ENCODE assay signal across 15 cellular contexts in genomic region chr4:184280104-184280503, GRCh38.
DNase-seq lines count a peak whose midpoint lies in the region; ATAC-seq, FAIRE-seq and TF ChIP-seq lines count a peak whose summit lies in the region.
"Had no signal": no experiment of that assay in that cellular context is flagged by ENCODE, and none has a peak within 500 bp of the region (broad histone marks: within the 10 kb centered on the region; RNA-seq: fewer than 3 reads in every experiment).

No MANE protein-coding gene starts in this region.

- H4K91ac ChIP-seq in H1 (replicated peaks; ENCODE audit: insufficient read length, low read length), result no peak overlapping the region

- no peak overlapping the region for H3K18ac ChIP-seq in H1 (ENCODE audit: extremely low read depth, low read length)

- TF ChIP-seq RAD21 in H1 (IDR thresholded peaks at IDR 0.05 in 1 of 2, conservative IDR thresholded peaks at IDR 0.05 in 1 of 2; ENCODE audit: low read depth in 2 of 2, low read length in 2 of 2), result no peak

- H3K4me3 ChIP-seq in CD4-positive, CD25-positive, alpha-beta regulatory T cell (ENCODE audit: low read depth, low read length), result peak overlapping the region; percentile 43
- H3K4me3 ChIP-seq in H1 (ENCODE audit: extremely low read depth in 1 of 4, insufficient read depth in 2 of 4, low read depth in 3 of 4, low read length in 4 of 4) (no peak overlapping the region), mucosa of descending colon (no peak overlapping the region)
- H3K4me3 ChIP-seq: body of pancreas, coronary artery, gastroesophageal sphincter had no signal

- 91% methylated on average over 3 of the region's 3 CpGs; no CpG with 5 or more reads in 1 of the 2 experiments for WGBS in H1 (ENCODE audit: extremely low coverage in 1 of 2, insufficient coverage in 1 of 2, insufficient read length in 1 of 2, insufficient replicate concordance in 2 of 2, low coverage in 1 of 2, low lambda C conversion rate in 2 of 2, missing lambda C conversion rate in 1 of 2), 2 experiments

- no peak overlapping the region for H2AK5ac ChIP-seq in H1 (ENCODE audit: low read depth, low read length)

- CTCF ChIA-PET in T-cell (lab: Charles Lee) (interaction anchor here in 1 of 2 donors (1.1 to 1.3 kb wide), 2 partner anchors 11 to 16 kb away, joined by 5 read pairs; no protein-coding TSS in a partner anchor), H1 (lab: Charles Lee; ENCODE audit: partially characterized antibody) (interaction anchor here (0.6 to 2.0 kb wide), 7 partner anchors 11 to 295 kb away, joined by 3 to 8 read pairs (median 3); no protein-coding TSS in a partner anchor)

- H4K5ac ChIP-seq in H1 (ENCODE audit: insufficient read length, low read depth, low read length), result no peak overlapping the region

- H2BK15ac ChIP-seq in H1 (ENCODE audit: low read length), result no peak overlapping the region

- peak overlapping the region; percentile 71 for H3K27ac ChIP-seq in CD4-positive, CD25-positive, alpha-beta regulatory T cell (ENCODE audit: insufficient read depth, low read length, poor library complexity, severe bottlenecking)
- H3K27ac ChIP-seq in H1 (ENCODE audit: low read depth, low read length), result no peak overlapping the region
- H3K27ac ChIP-seq: body of pancreas, coronary artery, gastroesophageal sphincter had no signal

- no peaks in the 10 kb centered on the region for H3K79me1 ChIP-seq in H1 (ENCODE audit: low read depth, low read length)

- ATAC-seq in CD4-positive, CD25-positive, alpha-beta regulatory T cell (ENCODE audit: low read depth in 2 of 2), result no peak
- no peak for ATAC-seq in T-cell (replicated peaks in 1 of 4)
- ATAC-seq in mucosa of descending colon, result no peak
- ATAC-seq: body of pancreas, gastroesophageal sphincter had no signal

- no peak overlapping the region for H3K4me2 ChIP-seq in H1 (ENCODE audit: insufficient read depth in 1 of 2, low read depth in 2 of 2, low read length in 2 of 2)

- H3K23me2 ChIP-seq in H1 (ENCODE audit: low read depth, low read length), result no peaks in the 10 kb centered on the region

- H3K9me3 Mint-ChIP-seq in CD4-positive, CD25-positive, alpha-beta regulatory T cell, result peaks cover 0 to 7% (median 2%) of the 10 kb centered on the region in 7 donors
- H3K9me3 Mint-ChIP-seq in T-cell, result peaks cover 6 to 7% (median 7%) of the 10 kb centered on the region in 3 donors
- peaks cover 10% of the 10 kb centered on the region for H3K9me3 Mint-ChIP-seq in HFFc6

- H3K79me2 ChIP-seq in H1 (ENCODE audit: control insufficient read depth in 1 of 2, insufficient read depth in 2 of 2, low read length in 2 of 2), result no peaks in the 10 kb centered on the region

- no peak overlapping the region for H3K4ac ChIP-seq in H1 (replicated peaks; ENCODE audit: insufficient read length, low read depth, low read length)

- TF ChIP-seq EP300 in H1 (IDR thresholded peaks at IDR 0.05; ENCODE audit: borderline replicate concordance in 1 of 2, low read depth in 2 of 2, low read length in 2 of 2), result no peak

- no peaks in the 10 kb centered on the region for H3K27me3 Mint-ChIP-seq in CD4-positive, CD25-positive, alpha-beta regulatory T cell
- no peaks in the 10 kb centered on the region for H3K27me3 Mint-ChIP-seq in T-cell
- H3K27me3 Mint-ChIP-seq in HFFc6 (ENCODE audit: insufficient read depth), result no peaks in the 10 kb centered on the region; the same call in none of the 2 replicates
- H3K27me3 Mint-ChIP-seq: naive B cell had no signal

- H3K36me3 Mint-ChIP-seq in CD4-positive, CD25-positive, alpha-beta regulatory T cell, result no peaks in the 10 kb centered on the region
- no peaks in the 10 kb centered on the region for H3K36me3 Mint-ChIP-seq in T-cell
- peaks cover 9% of the 10 kb centered on the region for H3K36me3 Mint-ChIP-seq in HFFc6 (ENCODE audit: low read depth)

- 0 out of 2 replicates have a peak overlapping the region, but pooled peaks have one; percentile 18 for H2BK20ac ChIP-seq in H1 (ENCODE audit: low read length)

- FAIRE-seq in GM12892 (lab: Jason Lieb, UNC), result peak; percentile 91
- no peak for FAIRE-seq in H1 (lab: Jason Lieb, UNC)

- H4K20me1 ChIP-seq in H1 (replicated peaks in 1 of 2; ENCODE audit: control insufficient read depth in 1 of 2, insufficient read depth in 2 of 2, low read length in 2 of 2), result no peaks in the 10 kb centered on the region

- peak in 1 of 3 donors; percentile 30 for DNase-seq in CD4-positive, CD25-positive, alpha-beta regulatory T cell
- no peak for DNase-seq in GM12892 (ENCODE audit: insufficient read length)
- no peak for DNase-seq in T-cell
- DNase-seq in H1 (ENCODE audit: low read depth in 1 of 2, low spot score in 2 of 2), result no peak
- DNase-seq in HFFc6, result no peak
- DNase-seq in mucosa of descending colon, result no peak
- DNase-seq in COLO829 (ENCODE audit: low spot score), result no peak
- DNase-seq: activated gamma-delta T cell, BE2C, body of pancreas, naive B cell, NCI-H1930, NCI-H524 treated with DMSO at 0.1 percent for 48 hours had no signal

- no peak overlapping the region for H3K9ac ChIP-seq in H1 (replicated peaks in 1 of 4; ENCODE audit: extremely low read depth in 1 of 4, low read depth in 3 of 4, low read length in 3 of 4)

- H3K4me3 Mint-ChIP-seq in CD4-positive, CD25-positive, alpha-beta regulatory T cell, result peak overlapping the region in 3 of 4 donors; percentile 15 to 74 (median 74)
- H3K4me3 Mint-ChIP-seq in T-cell (peak overlapping the region in 1 of 3 donors; percentile 56), HFFc6 (no peak overlapping the region)

- POLR2A ChIA-PET in T-cell (lab: Charles Lee) (interaction anchor here in 1 of 2 donors (0.7 kb wide), 1 partner anchor 417 kb away, joined by 3 read pairs; no protein-coding TSS in a partner anchor), H1 (lab: Charles Lee; ENCODE audit: partially characterized antibody) (interaction anchor here (1.6 kb wide), 1 partner anchor 12 kb away, joined by 3 read pairs; no protein-coding TSS in a partner anchor)

- H2BK120ac ChIP-seq in H1 (replicated peaks; ENCODE audit: low read depth, low read length), result no peak overlapping the region

- H2AFZ ChIP-seq in H1 (ENCODE audit: low read length), result no peak overlapping the region

- no peaks in the 10 kb centered on the region for H3K9me3 ChIP-seq in CD4-positive, CD25-positive, alpha-beta regulatory T cell (ENCODE audit: control insufficient read depth in 2 of 2, low read length in 2 of 2)
- peaks cover 12 to 17% of the 10 kb centered on the region in 2 experiments for H3K9me3 ChIP-seq in H1 (ENCODE audit: insufficient read depth in 2 of 2, low read depth in 1 of 2, low read length in 1 of 2)
- H3K9me3 ChIP-seq in mucosa of descending colon, result peaks cover 2% of the 10 kb centered on the region
- H3K9me3 ChIP-seq: BE2C, body of pancreas had no signal

- peaks cover 38% of the 10 kb centered on the region for H3K4me1 ChIP-seq in CD4-positive, CD25-positive, alpha-beta regulatory T cell (ENCODE audit: control insufficient read depth, insufficient read depth, low read length, poor library complexity, severe bottlenecking)
- H3K4me1 ChIP-seq in H1 (replicated peaks in 1 of 4; ENCODE audit: control insufficient read depth in 3 of 4, insufficient read depth in 4 of 4, low read length in 3 of 4), result no peaks in the 10 kb centered on the region
- peaks cover 19% of the 10 kb centered on the region for H3K4me1 ChIP-seq in mucosa of descending colon (ENCODE audit: low read depth)
- H3K4me1 ChIP-seq: BE2C had no signal

- H3K27me3 ChIP-seq in CD4-positive, CD25-positive, alpha-beta regulatory T cell (ENCODE audit: control insufficient read depth, insufficient read depth, low read length), result no peaks in the 10 kb centered on the region
- H3K27me3 ChIP-seq in H1 (replicated peaks in 1 of 4; ENCODE audit: control insufficient read depth in 3 of 4, extremely low read depth in 1 of 4, insufficient read depth in 3 of 4, low read length in 3 of 4), result no peaks in the 10 kb centered on the region
- H3K27me3 ChIP-seq: BE2C, body of pancreas, gastroesophageal sphincter had no signal

- no peak overlapping the region for H3K14ac ChIP-seq in H1 (ENCODE audit: insufficient read length)

- no peaks in the 10 kb centered on the region for H3K36me3 ChIP-seq in CD4-positive, CD25-positive, alpha-beta regulatory T cell (ENCODE audit: control insufficient read depth, insufficient read depth, low read length)
- no peaks in the 10 kb centered on the region for H3K36me3 ChIP-seq in H1 (ENCODE audit: control insufficient read depth in 2 of 4, insufficient read depth in 4 of 4, low read length in 3 of 4)
- no peaks in the 10 kb centered on the region for H3K36me3 ChIP-seq in mucosa of descending colon (ENCODE audit: low read depth)
- H3K36me3 ChIP-seq: BE2C, gastroesophageal sphincter had no signal

- no peak overlapping the region for H3K56ac ChIP-seq in H1 (replicated peaks; ENCODE audit: insufficient read length, low read depth, low read length)

- intact Hi-C loops in mucosa of descending colon (cut with DNase I, micrococcal nuclease), result loop anchor here in 1 of 2 donors (10.0 kb wide), 1 partner anchor 65 kb away; no protein-coding TSS in a partner anchor

- peaks cover 16 to 49% (median 44%) of the 10 kb centered on the region in 4 donors for H3K4me1 Mint-ChIP-seq in CD4-positive, CD25-positive, alpha-beta regulatory T cell
- H3K4me1 Mint-ChIP-seq in T-cell (peaks cover 33 to 45% (median 38%) of the 10 kb centered on the region in 3 donors), HFFc6 (ENCODE audit: low read depth) (peaks cover 3% of the 10 kb centered on the region)

- peak overlapping the region; percentile 55 to 90 (median 88) for H3K27ac Mint-ChIP-seq in CD4-positive, CD25-positive, alpha-beta regulatory T cell
- H3K27ac Mint-ChIP-seq in T-cell, result peak overlapping the region; percentile 76 to 91
- H3K27ac Mint-ChIP-seq in HFFc6, result no peak overlapping the region

- TF ChIP-seq POLR2A in GM12892 (IDR thresholded peaks at IDR 0.05; ENCODE audit: low read depth, low read length) (no peak), H1 (IDR thresholded peaks at IDR 0.05; ENCODE audit: control extremely low read depth in 1 of 2, low read depth in 2 of 2, low read length in 2 of 2) (no peak)

- H2BK12ac ChIP-seq in H1 (ENCODE audit: low read depth, low read length), result no peak overlapping the region

- H4K8ac ChIP-seq in H1 (ENCODE audit: extremely low read depth, insufficient read depth, low read length), result no peak overlapping the region

- no peak overlapping the region for H3K23ac ChIP-seq in H1 (ENCODE audit: insufficient read length)

- H2BK5ac ChIP-seq in H1 (ENCODE audit: low read depth, low read length), result no peak overlapping the region

- TF ChIP-seq CTCF in H1 (IDR thresholded peaks at IDR 0.05; ENCODE audit: control extremely low read depth in 1 of 3, insufficient read depth in 1 of 3, low read depth in 1 of 3, low read length in 3 of 3) (no peak), HFFc6 (IDR thresholded peaks at IDR 0.05) (no peak), mucosa of descending colon (IDR thresholded peaks at IDR 0.05) (no peak)

TF ChIP-seq in H1, 55 proteins besides CTCF, POLR2A, EP300 and RAD21 (continues in another document):
- no peak for TF ChIP-seq CTBP2 (IDR thresholded peaks at IDR 0.05; ENCODE audit: borderline replicate concordance, insufficient read depth, insufficient read length, low read length)
- TF ChIP-seq RNF2 (IDR thresholded peaks at IDR 0.05; ENCODE audit: borderline replicate concordance, low read depth, low read length, missing control alignments, poor library complexity, severe bottlenecking), result no peak
- no peak for TF ChIP-seq HDAC2 (IDR thresholded peaks at IDR 0.05; ENCODE audit: borderline replicate concordance in 1 of 2, low read depth in 2 of 2, low read length in 2 of 2)
- no peak for TF ChIP-seq TAF1 (IDR thresholded peaks at IDR 0.05; ENCODE audit: low read depth, low read length)
